In the genomic region with DNA sequence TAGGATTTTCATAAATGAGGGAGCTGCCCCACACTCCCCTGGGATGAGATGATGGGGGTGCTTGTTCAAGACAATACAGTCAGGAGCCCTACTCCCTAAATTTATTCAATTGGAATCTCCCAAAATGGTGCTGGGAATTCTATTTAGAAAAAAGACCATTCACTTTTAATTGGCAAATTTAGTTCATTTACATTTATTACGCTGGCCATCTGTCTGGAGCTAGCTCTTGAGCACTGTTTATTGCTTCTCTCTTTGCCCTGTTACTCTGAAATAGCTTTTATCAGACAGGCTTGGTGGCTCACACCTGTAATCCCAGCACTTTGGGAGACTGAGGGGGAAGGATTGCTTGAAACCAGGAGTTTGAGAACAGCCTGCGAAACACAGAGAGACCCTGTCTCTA, we compare ENCODE assay signal across 15 cellular contexts.
"Had no signal": no experiment of that assay in that cellular context is flagged by ENCODE, and none has a peak within 500 bp of the region (broad histone marks: within the 10 kb centered on the region; RNA-seq: fewer than 3 reads in every experiment).

No MANE protein-coding gene starts in this region.

- H3K27ac ChIP-seq: coronary artery, hepatocyte, neural progenitor cell, ovary had no signal

- H3K27me3 ChIP-seq: hepatocyte, neural progenitor cell, ovary had no signal

- H3K79me2 ChIP-seq: hepatocyte had no signal

- H2AFZ ChIP-seq: hepatocyte, neural progenitor cell had no signal

- DNase-seq: effector CD4-positive, alpha-beta T cell; foreskin melanocyte; head of caudate nucleus; kidney glomerular epithelial cell; naive thymus-derived CD4-positive, alpha-beta T cell; nucleus accumbens; ovary; right cardiac atrium; small intestine; stimulated activated CD4-positive, alpha-beta T cell treated with anti-CD3 and anti-CD28 coated beads, Interleukin-2, amount 100 ng/mL, for 48 hours; stimulated activated naive CD4-positive, alpha-beta T cell treated with Interleukin-2 at 50 U/mL for 16 hours; trophoblast cell had no signal

- ATAC-seq: naive thymus-derived CD4-positive, alpha-beta T cell; right cardiac atrium had no signal

- H3K27ac Mint-ChIP-seq: neural progenitor cell had no signal

- H3K36me3 ChIP-seq: neural progenitor cell, ovary had no signal

- H3K4me2 ChIP-seq: hepatocyte, neural progenitor cell had no signal

- H3K9ac ChIP-seq: neural progenitor cell had no signal

- H3K4me3 ChIP-seq: coronary artery, hepatocyte, neural progenitor cell, ovary had no signal
